21 cellular contexts compared by ENCODE assay signal in genomic region chr17:3949418-3949817, GRCh38. TPM values are rescaled to one million over a fixed set of nuclear protein-coding genes. Genes with fewer than 3 reads are reported as not detected.
DNase-seq lines count a peak whose midpoint lies in the region; ATAC-seq and TF ChIP-seq lines count a peak whose summit lies in the region.
"Had no signal": no experiment of that assay in that cellular context is flagged by ENCODE, and none has a peak within 500 bp of the region (broad histone marks: within the 10 kb centered on the region; RNA-seq: fewer than 3 reads in every experiment).

No MANE protein-coding gene starts in this region.

- no peak overlapping the region for H3K4me3 Mint-ChIP-seq in activated T-cell treated with anti-CD3 and anti-CD28 coated beads, Interleukin-2, amount 50 U/mL, for 24 hours
- H3K4me3 Mint-ChIP-seq in CD8-positive, alpha-beta T cell: no peak overlapping the region
- no peak overlapping the region for H3K4me3 Mint-ChIP-seq in activated naive CD4-positive, alpha-beta T cell treated with anti-CD3 and anti-CD28 coated beads, Interleukin-2, amount 10 ng/mL, durations not matched to agents 7 days and 5 days

- no peaks in the 10 kb centered on the region for H3K4me1 Mint-ChIP-seq in activated T-cell treated with anti-CD3 and anti-CD28 coated beads, Interleukin-2, amount 50 U/mL, for 24 hours (ENCODE audit: low read depth)
- H3K4me1 Mint-ChIP-seq in CD8-positive, alpha-beta T cell (ENCODE audit: low read depth): no peaks in the 10 kb centered on the region
- H3K4me1 Mint-ChIP-seq in activated naive CD4-positive, alpha-beta T cell treated with anti-CD3 and anti-CD28 coated beads, Interleukin-2, amount 10 ng/mL, durations not matched to agents 7 days and 5 days: peaks cover 2% of the 10 kb centered on the region

- H3K4me1 ChIP-seq in CD8-positive, alpha-beta T cell (ENCODE audit: insufficient read depth, low read length): no peaks in the 10 kb centered on the region
- H3K4me1 ChIP-seq in neutrophil (ENCODE audit: control insufficient read depth in 1 of 2, insufficient read depth in 1 of 2, low read depth in 1 of 2, low read length in 1 of 2): no peaks in the 10 kb centered on the region
- H3K4me1 ChIP-seq: SJSA1 had no signal

- intact Hi-C loops in CD8-positive, alpha-beta T cell (cut with DNase I, micrococcal nuclease): loop anchor here in 1 of 2 experiments (2.0 kb wide), 1 partner anchor 13 kb away; no protein-coding TSS in a partner anchor

- H3K9me3 ChIP-seq in CD8-positive, alpha-beta T cell (ENCODE audit: low read length): no peaks in the 10 kb centered on the region
- H3K9me3 ChIP-seq in WERI-Rb-1 (ENCODE audit: severe bottlenecking): peaks cover 2% of the 10 kb centered on the region
- no peaks in the 10 kb centered on the region for H3K9me3 ChIP-seq in neutrophil
- H3K9me3 ChIP-seq: SJSA1 had no signal

- H3K9me3 Mint-ChIP-seq in activated T-cell treated with anti-CD3 and anti-CD28 coated beads, Interleukin-2, amount 50 U/mL, for 24 hours: no peaks in the 10 kb centered on the region
- no peaks in the 10 kb centered on the region for H3K9me3 Mint-ChIP-seq in CD8-positive, alpha-beta T cell
- H3K9me3 Mint-ChIP-seq in activated naive CD4-positive, alpha-beta T cell treated with anti-CD3 and anti-CD28 coated beads, Interleukin-2, amount 10 ng/mL, durations not matched to agents 7 days and 5 days: peaks cover 3% of the 10 kb centered on the region

- peaks cover 55% of the 10 kb centered on the region for H3K36me3 ChIP-seq in CD8-positive, alpha-beta T cell (ENCODE audit: insufficient read depth, low read length)
- H3K36me3 ChIP-seq in WERI-Rb-1: no peaks in the 10 kb centered on the region
- H3K36me3 ChIP-seq in neutrophil: peaks cover 97% of the 10 kb centered on the region
- H3K36me3 ChIP-seq: SJSA1 had no signal

- no peak overlapping the region for H3K4me3 ChIP-seq in CD8-positive, alpha-beta T cell (ENCODE audit: low read depth, low read length)
- H3K4me3 ChIP-seq in WERI-Rb-1 (ENCODE audit: low read depth, low read length) (no peak overlapping the region), neutrophil (ENCODE audit: low read depth in 1 of 2, low read length in 1 of 2) (no peak overlapping the region)
- H3K4me3 ChIP-seq: BLaER1 treated with 17β-estradiol and CSF1 and Interleukin-3, amounts not matched to agents 10 nM and 100 nM; SJSA1 had no signal

- H3K36me3 Mint-ChIP-seq in activated T-cell treated with anti-CD3 and anti-CD28 coated beads, Interleukin-2, amount 50 U/mL, for 24 hours (ENCODE audit: low read depth): peaks cover 75% of the 10 kb centered on the region
- H3K36me3 Mint-ChIP-seq in CD8-positive, alpha-beta T cell: peaks cover 65% of the 10 kb centered on the region
- peaks cover 38% of the 10 kb centered on the region for H3K36me3 Mint-ChIP-seq in activated naive CD4-positive, alpha-beta T cell treated with anti-CD3 and anti-CD28 coated beads, Interleukin-2, amount 10 ng/mL, durations not matched to agents 7 days and 5 days

- DNase-seq in activated T-cell treated with anti-CD3 and anti-CD28 coated beads, Interleukin-2, amount 50 U/mL, for 24 hours: no peak
- no peak for DNase-seq in activated T-cell treated with anti-CD3 and anti-CD28 coated beads, Interleukin-2, amount 50 U/mL, for 1 hour
- DNase-seq in CD8-positive, alpha-beta T cell: no peak
- DNase-seq in WERI-Rb-1: no peak
- no peak for DNase-seq in activated naive CD4-positive, alpha-beta T cell treated with anti-CD3 and anti-CD28 coated beads, Interleukin-2, amount 10 ng/mL, durations not matched to agents 7 days and 5 days
- DNase-seq: Calu3, DND-41, IMR-90, NCI-H1048, NCI-H1417 treated with DMSO at 0.1 percent for 48 hours, NCI-H1694 treated with DMSO at 0.1 percent for 48 hours, NCI-H2081, NCI-H2227 treated with DMSO at 0.1 percent for 48 hours, NCI-H526 treated with DMSO at 0.1 percent for 48 hours, Right ventricle myocardium superior, RPMI8226 had no signal

- no peak overlapping the region for H3K27ac ChIP-seq in CD8-positive, alpha-beta T cell (ENCODE audit: low read depth, low read length)
- H3K27ac ChIP-seq in WERI-Rb-1: peak overlapping the region; percentile 84
- peak overlapping the region; percentile 33 for H3K27ac ChIP-seq in neutrophil
- H3K27ac ChIP-seq: BLaER1 treated with 17β-estradiol and CSF1 and Interleukin-3, amounts not matched to agents 10 nM and 100 nM; SJSA1 had no signal

- no peaks in the 10 kb centered on the region for H3K27me3 Mint-ChIP-seq in activated T-cell treated with anti-CD3 and anti-CD28 coated beads, Interleukin-2, amount 50 U/mL, for 24 hours
- no peaks in the 10 kb centered on the region for H3K27me3 Mint-ChIP-seq in CD8-positive, alpha-beta T cell (ENCODE audit: low read depth)
- no peaks in the 10 kb centered on the region for H3K27me3 Mint-ChIP-seq in activated naive CD4-positive, alpha-beta T cell treated with anti-CD3 and anti-CD28 coated beads, Interleukin-2, amount 10 ng/mL, durations not matched to agents 7 days and 5 days

- CTCF ChIA-PET in CD8-positive, alpha-beta T cell (lab: Charles Lee): interaction anchor here (0.9 to 2.7 kb wide), 7 partner anchors 8 to 55 kb away, joined by 3 to 17 read pairs (median 4); no protein-coding TSS in a partner anchor
- CTCF ChIA-PET in activated naive CD4-positive, alpha-beta T cell treated with anti-CD3 and anti-CD28 coated beads, Interleukin-2, amount 10 ng/mL, durations not matched to agents 7 days and 5 days (lab: Charles Lee): interaction anchor here (0.6 kb wide), 2 partner anchors 14 to 475 kb away, joined by 3 to 4 read pairs; no protein-coding TSS in a partner anchor

- no peak for TF ChIP-seq CTCF in CD8-positive, alpha-beta T cell (IDR thresholded peaks at IDR 0.05)
- TF ChIP-seq CTCF in WERI-Rb-1 (IDR thresholded peaks at IDR 0.05; ENCODE audit: low read depth, low read length) (no peak), neutrophil (IDR thresholded peaks at IDR 0.05) (no peak)

- H3K27me3 ChIP-seq in CD8-positive, alpha-beta T cell (ENCODE audit: insufficient read depth, low read length): no peaks in the 10 kb centered on the region
- H3K27me3 ChIP-seq in WERI-Rb-1 (ENCODE audit: insufficient read depth, low read depth, severe bottlenecking) (no peaks in the 10 kb centered on the region), neutrophil (no peaks in the 10 kb centered on the region)
- H3K27me3 ChIP-seq: BLaER1 treated with 17β-estradiol and CSF1 and Interleukin-3, amounts not matched to agents 10 nM and 100 nM; SJSA1 had no signal

- peak overlapping the region; percentile 18 for H3K27ac Mint-ChIP-seq in activated T-cell treated with anti-CD3 and anti-CD28 coated beads, Interleukin-2, amount 50 U/mL, for 24 hours
- peak overlapping the region; percentile 49 for H3K27ac Mint-ChIP-seq in CD8-positive, alpha-beta T cell
- no peak overlapping the region for H3K27ac Mint-ChIP-seq in activated naive CD4-positive, alpha-beta T cell treated with anti-CD3 and anti-CD28 coated beads, Interleukin-2, amount 10 ng/mL, durations not matched to agents 7 days and 5 days

- POLR2A ChIA-PET in CD8-positive, alpha-beta T cell (lab: Charles Lee): no interaction called here

- ATAC-seq in CD8-positive, alpha-beta T cell: no peak
- ATAC-seq in GM19328 (IDR thresholded peaks at IDR 0.05; ENCODE audit: unreplicated experiment): no peak

RNA-seq across cellular contexts. Expression of gene ATP2A3, which starts 14.8 kb away (rescaled TPM):
- 100 to 1,000 TPM; 197 to 200 TPM for total RNA-seq in CD8-positive, alpha-beta T cell

RNA-seq across cellular contexts. Expression of gene P2RX1, which starts 33.2 kb away (rescaled TPM):
- under 1 TPM; 0.67 to 0.95 TPM for total RNA-seq in CD8-positive, alpha-beta T cell
- total RNA-seq: Calu3, IMR-90, NCI-H460 had no signal

RNA-seq across cellular contexts. Expression of gene CAMKK1, which starts 56.6 kb away (rescaled TPM):
- total RNA-seq in CD8-positive, alpha-beta T cell: 1 to 10 TPM; 5.3 to 5.9 TPM
